Comparison of ENCODE assay signal across 1 cellular context in the genomic region with DNA sequence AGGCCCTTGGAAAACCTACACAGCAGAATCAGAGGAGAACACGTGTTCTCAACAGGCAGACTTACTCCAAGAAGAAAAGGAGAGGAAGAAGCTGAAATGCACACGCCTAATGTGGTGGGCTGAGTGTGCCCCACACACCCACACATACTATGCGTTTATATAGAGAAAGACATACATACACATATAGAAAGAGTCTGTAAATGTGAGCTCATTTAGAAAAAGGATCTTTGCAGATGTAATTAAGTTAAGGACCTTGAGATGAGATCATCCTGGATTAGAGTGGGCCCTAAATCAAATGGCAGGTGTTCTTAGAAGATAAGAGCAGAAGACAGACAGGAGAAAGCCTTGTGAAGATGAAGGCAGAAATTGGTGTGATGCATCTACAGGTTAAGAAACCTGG.
A peak's percentile ranks its signal among the peaks of the same experiment; 100 is the strongest.
TF ChIP-seq lines count a peak whose summit lies in the region.

No MANE protein-coding gene starts in this region.

TF ChIP-seq in K562, 482 proteins besides CTCF, POLR2A, EP300 and RAD21 (continued from another document and continues in another):
- TF ChIP-seq, protein P1, sequence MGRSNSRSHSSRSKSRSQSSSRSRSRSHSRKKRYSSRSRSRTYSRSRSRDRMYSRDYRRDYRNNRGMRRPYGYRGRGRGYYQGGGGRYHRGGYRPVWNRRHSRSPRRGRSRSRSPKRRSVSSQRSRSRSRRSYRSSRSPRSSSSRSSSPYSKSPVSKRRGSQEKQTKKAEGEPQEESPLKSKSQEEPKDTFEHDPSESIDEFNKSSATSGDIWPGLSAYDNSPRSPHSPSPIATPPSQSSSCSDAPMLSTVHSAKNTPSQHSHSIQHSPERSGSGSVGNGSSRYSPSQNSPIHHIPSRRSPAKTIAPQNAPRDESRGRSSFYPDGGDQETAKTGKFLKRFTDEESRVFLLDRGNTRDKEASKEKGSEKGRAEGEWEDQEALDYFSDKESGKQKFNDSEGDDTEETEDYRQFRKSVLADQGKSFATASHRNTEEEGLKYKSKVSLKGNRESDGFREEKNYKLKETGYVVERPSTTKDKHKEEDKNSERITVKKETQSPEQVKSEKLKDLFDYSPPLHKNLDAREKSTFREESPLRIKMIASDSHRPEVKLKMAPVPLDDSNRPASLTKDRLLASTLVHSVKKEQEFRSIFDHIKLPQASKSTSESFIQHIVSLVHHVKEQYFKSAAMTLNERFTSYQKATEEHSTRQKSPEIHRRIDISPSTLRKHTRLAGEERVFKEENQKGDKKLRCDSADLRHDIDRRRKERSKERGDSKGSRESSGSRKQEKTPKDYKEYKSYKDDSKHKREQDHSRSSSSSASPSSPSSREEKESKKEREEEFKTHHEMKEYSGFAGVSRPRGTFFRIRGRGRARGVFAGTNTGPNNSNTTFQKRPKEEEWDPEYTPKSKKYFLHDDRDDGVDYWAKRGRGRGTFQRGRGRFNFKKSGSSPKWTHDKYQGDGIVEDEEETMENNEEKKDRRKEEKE (IDR thresholded peaks at IDR 0.05; ENCODE audit: borderline replicate concordance in 1 of 2, control insufficient read depth in 1 of 2, low read depth in 2 of 2, low read length in 1 of 2), result no peak
- TF ChIP-seq ZEB2 (IDR thresholded peaks at IDR 0.05) (peak; percentile 51; the same call in 1 of the 2 replicates), SAFB2 (IDR thresholded peaks at IDR 0.05; ENCODE audit: borderline replicate concordance, low read depth, low read length, severe bottlenecking) (no peak), ARID1B (IDR thresholded peaks at IDR 0.05) (peak; percentile 87), CC2D1A (IDR thresholded peaks at IDR 0.05) (no peak), SMARCA4 (IDR thresholded peaks at IDR 0.05) (peak; percentile 77), KLF13 (tag; IDR thresholded peaks at IDR 0.05; ENCODE audit: borderline replicate concordance, low read depth) (no peak), CAMTA2 (CRISPR knock-in tag; conservative IDR thresholded peaks at IDR 0.05) (no peak), ZNF764 (CRISPR knock-in tag; IDR thresholded peaks at IDR 0.05; ENCODE audit: low read depth) (no peak), KDM1A (IDR thresholded peaks at IDR 0.05) (no peak), ZNF12 (CRISPR knock-in tag; IDR thresholded peaks at IDR 0.05) (no peak), ZNF707 (CRISPR knock-in tag; conservative IDR thresholded peaks at IDR 0.05) (no peak), HNRNPL (IDR thresholded peaks at IDR 0.05; ENCODE audit: low read depth, low read length) (no peak), SRSF3 (IDR thresholded peaks at IDR 0.05; ENCODE audit: insufficient read depth, low read length) (no peak), CBFA2T3 (IDR thresholded peaks at IDR 0.05) (peak; percentile 66), ATF7 (IDR thresholded peaks at IDR 0.05) (peak; percentile 77), EWSR1 (IDR thresholded peaks at IDR 0.05; ENCODE audit: borderline replicate concordance, low read depth, partially characterized antibody) (no peak), ZNF316 (IDR thresholded peaks at IDR 0.05) (no peak), MTA2 (IDR thresholded peaks at IDR 0.05; ENCODE audit: low read depth) (peak; percentile 56; the same call in 1 of the 2 replicates)
- TF ChIP-seq, protein P2, sequence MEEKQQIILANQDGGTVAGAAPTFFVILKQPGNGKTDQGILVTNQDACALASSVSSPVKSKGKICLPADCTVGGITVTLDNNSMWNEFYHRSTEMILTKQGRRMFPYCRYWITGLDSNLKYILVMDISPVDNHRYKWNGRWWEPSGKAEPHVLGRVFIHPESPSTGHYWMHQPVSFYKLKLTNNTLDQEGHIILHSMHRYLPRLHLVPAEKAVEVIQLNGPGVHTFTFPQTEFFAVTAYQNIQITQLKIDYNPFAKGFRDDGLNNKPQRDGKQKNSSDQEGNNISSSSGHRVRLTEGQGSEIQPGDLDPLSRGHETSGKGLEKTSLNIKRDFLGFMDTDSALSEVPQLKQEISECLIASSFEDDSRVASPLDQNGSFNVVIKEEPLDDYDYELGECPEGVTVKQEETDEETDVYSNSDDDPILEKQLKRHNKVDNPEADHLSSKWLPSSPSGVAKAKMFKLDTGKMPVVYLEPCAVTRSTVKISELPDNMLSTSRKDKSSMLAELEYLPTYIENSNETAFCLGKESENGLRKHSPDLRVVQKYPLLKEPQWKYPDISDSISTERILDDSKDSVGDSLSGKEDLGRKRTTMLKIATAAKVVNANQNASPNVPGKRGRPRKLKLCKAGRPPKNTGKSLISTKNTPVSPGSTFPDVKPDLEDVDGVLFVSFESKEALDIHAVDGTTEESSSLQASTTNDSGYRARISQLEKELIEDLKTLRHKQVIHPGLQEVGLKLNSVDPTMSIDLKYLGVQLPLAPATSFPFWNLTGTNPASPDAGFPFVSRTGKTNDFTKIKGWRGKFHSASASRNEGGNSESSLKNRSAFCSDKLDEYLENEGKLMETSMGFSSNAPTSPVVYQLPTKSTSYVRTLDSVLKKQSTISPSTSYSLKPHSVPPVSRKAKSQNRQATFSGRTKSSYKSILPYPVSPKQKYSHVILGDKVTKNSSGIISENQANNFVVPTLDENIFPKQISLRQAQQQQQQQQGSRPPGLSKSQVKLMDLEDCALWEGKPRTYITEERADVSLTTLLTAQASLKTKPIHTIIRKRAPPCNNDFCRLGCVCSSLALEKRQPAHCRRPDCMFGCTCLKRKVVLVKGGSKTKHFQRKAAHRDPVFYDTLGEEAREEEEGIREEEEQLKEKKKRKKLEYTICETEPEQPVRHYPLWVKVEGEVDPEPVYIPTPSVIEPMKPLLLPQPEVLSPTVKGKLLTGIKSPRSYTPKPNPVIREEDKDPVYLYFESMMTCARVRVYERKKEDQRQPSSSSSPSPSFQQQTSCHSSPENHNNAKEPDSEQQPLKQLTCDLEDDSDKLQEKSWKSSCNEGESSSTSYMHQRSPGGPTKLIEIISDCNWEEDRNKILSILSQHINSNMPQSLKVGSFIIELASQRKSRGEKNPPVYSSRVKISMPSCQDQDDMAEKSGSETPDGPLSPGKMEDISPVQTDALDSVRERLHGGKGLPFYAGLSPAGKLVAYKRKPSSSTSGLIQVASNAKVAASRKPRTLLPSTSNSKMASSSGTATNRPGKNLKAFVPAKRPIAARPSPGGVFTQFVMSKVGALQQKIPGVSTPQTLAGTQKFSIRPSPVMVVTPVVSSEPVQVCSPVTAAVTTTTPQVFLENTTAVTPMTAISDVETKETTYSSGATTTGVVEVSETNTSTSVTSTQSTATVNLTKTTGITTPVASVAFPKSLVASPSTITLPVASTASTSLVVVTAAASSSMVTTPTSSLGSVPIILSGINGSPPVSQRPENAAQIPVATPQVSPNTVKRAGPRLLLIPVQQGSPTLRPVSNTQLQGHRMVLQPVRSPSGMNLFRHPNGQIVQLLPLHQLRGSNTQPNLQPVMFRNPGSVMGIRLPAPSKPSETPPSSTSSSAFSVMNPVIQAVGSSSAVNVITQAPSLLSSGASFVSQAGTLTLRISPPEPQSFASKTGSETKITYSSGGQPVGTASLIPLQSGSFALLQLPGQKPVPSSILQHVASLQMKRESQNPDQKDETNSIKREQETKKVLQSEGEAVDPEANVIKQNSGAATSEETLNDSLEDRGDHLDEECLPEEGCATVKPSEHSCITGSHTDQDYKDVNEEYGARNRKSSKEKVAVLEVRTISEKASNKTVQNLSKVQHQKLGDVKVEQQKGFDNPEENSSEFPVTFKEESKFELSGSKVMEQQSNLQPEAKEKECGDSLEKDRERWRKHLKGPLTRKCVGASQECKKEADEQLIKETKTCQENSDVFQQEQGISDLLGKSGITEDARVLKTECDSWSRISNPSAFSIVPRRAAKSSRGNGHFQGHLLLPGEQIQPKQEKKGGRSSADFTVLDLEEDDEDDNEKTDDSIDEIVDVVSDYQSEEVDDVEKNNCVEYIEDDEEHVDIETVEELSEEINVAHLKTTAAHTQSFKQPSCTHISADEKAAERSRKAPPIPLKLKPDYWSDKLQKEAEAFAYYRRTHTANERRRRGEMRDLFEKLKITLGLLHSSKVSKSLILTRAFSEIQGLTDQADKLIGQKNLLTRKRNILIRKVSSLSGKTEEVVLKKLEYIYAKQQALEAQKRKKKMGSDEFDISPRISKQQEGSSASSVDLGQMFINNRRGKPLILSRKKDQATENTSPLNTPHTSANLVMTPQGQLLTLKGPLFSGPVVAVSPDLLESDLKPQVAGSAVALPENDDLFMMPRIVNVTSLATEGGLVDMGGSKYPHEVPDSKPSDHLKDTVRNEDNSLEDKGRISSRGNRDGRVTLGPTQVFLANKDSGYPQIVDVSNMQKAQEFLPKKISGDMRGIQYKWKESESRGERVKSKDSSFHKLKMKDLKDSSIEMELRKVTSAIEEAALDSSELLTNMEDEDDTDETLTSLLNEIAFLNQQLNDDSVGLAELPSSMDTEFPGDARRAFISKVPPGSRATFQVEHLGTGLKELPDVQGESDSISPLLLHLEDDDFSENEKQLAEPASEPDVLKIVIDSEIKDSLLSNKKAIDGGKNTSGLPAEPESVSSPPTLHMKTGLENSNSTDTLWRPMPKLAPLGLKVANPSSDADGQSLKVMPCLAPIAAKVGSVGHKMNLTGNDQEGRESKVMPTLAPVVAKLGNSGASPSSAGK (IDR thresholded peaks at IDR 0.05), result no peak; the same call in 1 of the 2 replicates
- TF ChIP-seq, protein P3, sequence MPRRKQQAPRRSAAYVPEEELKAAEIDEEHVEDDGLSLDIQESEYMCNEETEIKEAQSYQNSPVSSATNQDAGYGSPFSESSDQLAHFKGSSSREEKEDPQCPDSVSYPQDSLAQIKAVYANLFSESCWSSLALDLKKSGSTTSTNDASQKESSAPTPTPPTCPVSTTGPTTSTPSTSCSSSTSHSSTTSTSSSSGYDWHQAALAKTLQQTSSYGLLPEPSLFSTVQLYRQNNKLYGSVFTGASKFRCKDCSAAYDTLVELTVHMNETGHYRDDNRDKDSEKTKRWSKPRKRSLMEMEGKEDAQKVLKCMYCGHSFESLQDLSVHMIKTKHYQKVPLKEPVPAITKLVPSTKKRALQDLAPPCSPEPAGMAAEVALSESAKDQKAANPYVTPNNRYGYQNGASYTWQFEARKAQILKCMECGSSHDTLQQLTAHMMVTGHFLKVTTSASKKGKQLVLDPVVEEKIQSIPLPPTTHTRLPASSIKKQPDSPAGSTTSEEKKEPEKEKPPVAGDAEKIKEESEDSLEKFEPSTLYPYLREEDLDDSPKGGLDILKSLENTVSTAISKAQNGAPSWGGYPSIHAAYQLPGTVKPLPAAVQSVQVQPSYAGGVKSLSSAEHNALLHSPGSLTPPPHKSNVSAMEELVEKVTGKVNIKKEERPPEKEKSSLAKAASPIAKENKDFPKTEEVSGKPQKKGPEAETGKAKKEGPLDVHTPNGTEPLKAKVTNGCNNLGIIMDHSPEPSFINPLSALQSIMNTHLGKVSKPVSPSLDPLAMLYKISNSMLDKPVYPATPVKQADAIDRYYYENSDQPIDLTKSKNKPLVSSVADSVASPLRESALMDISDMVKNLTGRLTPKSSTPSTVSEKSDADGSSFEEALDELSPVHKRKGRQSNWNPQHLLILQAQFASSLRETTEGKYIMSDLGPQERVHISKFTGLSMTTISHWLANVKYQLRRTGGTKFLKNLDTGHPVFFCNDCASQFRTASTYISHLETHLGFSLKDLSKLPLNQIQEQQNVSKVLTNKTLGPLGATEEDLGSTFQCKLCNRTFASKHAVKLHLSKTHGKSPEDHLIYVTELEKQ (CRISPR knock-in tag; IDR thresholded peaks at IDR 0.05), result no peak
- TF ChIP-seq, protein P4, sequence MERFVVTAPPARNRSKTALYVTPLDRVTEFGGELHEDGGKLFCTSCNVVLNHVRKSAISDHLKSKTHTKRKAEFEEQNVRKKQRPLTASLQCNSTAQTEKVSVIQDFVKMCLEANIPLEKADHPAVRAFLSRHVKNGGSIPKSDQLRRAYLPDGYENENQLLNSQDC (CRISPR knock-in tag; IDR thresholded peaks at IDR 0.05), result no peak
- TF ChIP-seq, protein P5, sequence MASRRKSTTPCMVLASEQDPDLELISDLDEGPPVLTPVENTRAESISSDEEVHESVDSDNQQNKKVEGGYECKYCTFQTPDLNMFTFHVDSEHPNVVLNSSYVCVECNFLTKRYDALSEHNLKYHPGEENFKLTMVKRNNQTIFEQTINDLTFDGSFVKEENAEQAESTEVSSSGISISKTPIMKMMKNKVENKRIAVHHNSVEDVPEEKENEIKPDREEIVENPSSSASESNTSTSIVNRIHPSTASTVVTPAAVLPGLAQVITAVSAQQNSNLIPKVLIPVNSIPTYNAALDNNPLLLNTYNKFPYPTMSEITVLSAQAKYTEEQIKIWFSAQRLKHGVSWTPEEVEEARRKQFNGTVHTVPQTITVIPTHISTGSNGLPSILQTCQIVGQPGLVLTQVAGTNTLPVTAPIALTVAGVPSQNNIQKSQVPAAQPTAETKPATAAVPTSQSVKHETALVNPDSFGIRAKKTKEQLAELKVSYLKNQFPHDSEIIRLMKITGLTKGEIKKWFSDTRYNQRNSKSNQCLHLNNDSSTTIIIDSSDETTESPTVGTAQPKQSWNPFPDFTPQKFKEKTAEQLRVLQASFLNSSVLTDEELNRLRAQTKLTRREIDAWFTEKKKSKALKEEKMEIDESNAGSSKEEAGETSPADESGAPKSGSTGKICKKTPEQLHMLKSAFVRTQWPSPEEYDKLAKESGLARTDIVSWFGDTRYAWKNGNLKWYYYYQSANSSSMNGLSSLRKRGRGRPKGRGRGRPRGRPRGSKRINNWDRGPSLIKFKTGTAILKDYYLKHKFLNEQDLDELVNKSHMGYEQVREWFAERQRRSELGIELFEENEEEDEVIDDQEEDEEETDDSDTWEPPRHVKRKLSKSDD (conservative IDR thresholded peaks at IDR 0.05; ENCODE audit: low read length), result no peak
- TF ChIP-seq, protein P6, sequence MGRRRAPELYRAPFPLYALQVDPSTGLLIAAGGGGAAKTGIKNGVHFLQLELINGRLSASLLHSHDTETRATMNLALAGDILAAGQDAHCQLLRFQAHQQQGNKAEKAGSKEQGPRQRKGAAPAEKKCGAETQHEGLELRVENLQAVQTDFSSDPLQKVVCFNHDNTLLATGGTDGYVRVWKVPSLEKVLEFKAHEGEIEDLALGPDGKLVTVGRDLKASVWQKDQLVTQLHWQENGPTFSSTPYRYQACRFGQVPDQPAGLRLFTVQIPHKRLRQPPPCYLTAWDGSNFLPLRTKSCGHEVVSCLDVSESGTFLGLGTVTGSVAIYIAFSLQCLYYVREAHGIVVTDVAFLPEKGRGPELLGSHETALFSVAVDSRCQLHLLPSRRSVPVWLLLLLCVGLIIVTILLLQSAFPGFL (CRISPR knock-in tag; IDR thresholded peaks at IDR 0.05), result no peak
- TF ChIP-seq, protein P7, sequence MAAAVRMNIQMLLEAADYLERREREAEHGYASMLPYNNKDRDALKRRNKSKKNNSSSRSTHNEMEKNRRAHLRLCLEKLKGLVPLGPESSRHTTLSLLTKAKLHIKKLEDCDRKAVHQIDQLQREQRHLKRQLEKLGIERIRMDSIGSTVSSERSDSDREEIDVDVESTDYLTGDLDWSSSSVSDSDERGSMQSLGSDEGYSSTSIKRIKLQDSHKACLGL (CRISPR knock-in tag; IDR thresholded peaks at IDR 0.05; ENCODE audit: borderline replicate concordance, poor library complexity, severe bottlenecking), result no peak
- TF ChIP-seq, protein P8, sequence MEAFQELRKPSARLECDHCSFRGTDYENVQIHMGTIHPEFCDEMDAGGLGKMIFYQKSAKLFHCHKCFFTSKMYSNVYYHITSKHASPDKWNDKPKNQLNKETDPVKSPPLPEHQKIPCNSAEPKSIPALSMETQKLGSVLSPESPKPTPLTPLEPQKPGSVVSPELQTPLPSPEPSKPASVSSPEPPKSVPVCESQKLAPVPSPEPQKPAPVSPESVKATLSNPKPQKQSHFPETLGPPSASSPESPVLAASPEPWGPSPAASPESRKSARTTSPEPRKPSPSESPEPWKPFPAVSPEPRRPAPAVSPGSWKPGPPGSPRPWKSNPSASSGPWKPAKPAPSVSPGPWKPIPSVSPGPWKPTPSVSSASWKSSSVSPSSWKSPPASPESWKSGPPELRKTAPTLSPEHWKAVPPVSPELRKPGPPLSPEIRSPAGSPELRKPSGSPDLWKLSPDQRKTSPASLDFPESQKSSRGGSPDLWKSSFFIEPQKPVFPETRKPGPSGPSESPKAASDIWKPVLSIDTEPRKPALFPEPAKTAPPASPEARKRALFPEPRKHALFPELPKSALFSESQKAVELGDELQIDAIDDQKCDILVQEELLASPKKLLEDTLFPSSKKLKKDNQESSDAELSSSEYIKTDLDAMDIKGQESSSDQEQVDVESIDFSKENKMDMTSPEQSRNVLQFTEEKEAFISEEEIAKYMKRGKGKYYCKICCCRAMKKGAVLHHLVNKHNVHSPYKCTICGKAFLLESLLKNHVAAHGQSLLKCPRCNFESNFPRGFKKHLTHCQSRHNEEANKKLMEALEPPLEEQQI (IDR thresholded peaks at IDR 0.05), result no peak
